Comparison of ENCODE assay signal across 9 cellular contexts in genomic region chrX:13013353-13014110, GRCh38. TPM values are rescaled to one million over a fixed set of nuclear protein-coding genes. Genes with fewer than 3 reads are reported as not detected.
A peak's percentile ranks its signal among the peaks of the same experiment; 100 is the strongest.
DNase-seq lines count a peak whose midpoint lies in the region; ATAC-seq, FAIRE-seq and TF ChIP-seq lines count a peak whose summit lies in the region.
"Had no signal": no experiment of that assay in that cellular context is flagged by ENCODE, and none has a peak within 500 bp of the region (broad histone marks: within the 10 kb centered on the region; RNA-seq: fewer than 3 reads in every experiment).

No MANE protein-coding gene starts in this region.

- no peaks in the 10 kb centered on the region for H3K79me2 ChIP-seq in K562 (ENCODE audit: control insufficient read depth, insufficient read depth, low read length)
- no peaks in the 10 kb centered on the region for H3K79me2 ChIP-seq in osteoblast (ENCODE audit: insufficient read depth, low read length)

- H3K4me1 ChIP-seq in K562 (replicated peaks in 1 of 2; ENCODE audit: control insufficient read depth in 2 of 2, insufficient read depth in 2 of 2, low read length in 2 of 2), result peaks cover 0 to 17% of the 10 kb centered on the region in 2 experiments; a peak in 3 of 5 replicates
- H3K4me1 ChIP-seq in osteoblast (ENCODE audit: insufficient read depth, low read length), result peaks cover 6% of the 10 kb centered on the region

- DNase-seq in GM18507 (ENCODE audit: extremely low spot score, insufficient read length, low read depth) (no peak), NAMALWA (ENCODE audit: low spot score) (peak; percentile 59), K562 (ENCODE audit: extremely low read depth in 1 of 4, low spot score in 3 of 4) (peak in 2 of 4 experiments; percentile 14 to 48), osteoblast (ENCODE audit: insufficient read length, low spot score, missing footprints) (peak; percentile 59), H4 (ENCODE audit: low spot score) (no peak), amniotic stem cell (lab: John Stamatoyannopoulos, UW) (no peak), NCI-H1048 (lab: John Stamatoyannopoulos, UW) (no peak)

- H4K20me1 ChIP-seq in K562 (replicated peaks; ENCODE audit: control insufficient read depth, insufficient read depth, low read length), result no peaks in the 10 kb centered on the region
- no peaks in the 10 kb centered on the region for H4K20me1 ChIP-seq in osteoblast (ENCODE audit: insufficient read depth, low read length)

- TF ChIP-seq CTCF in K562 (IDR thresholded peaks at IDR 0.05 in 2 of 3, conservative IDR thresholded peaks at IDR 0.05 in 1 of 3; ENCODE audit: insufficient read depth in 2 of 3, low read depth in 1 of 3, low read length in 3 of 3) (no peak), osteoblast (IDR thresholded peaks at IDR 0.05; ENCODE audit: extremely low read depth, low read depth, low read length) (no peak)

- H3K4me2 ChIP-seq in K562 (ENCODE audit: insufficient read depth, low read length) (peak overlapping the region; percentile 56), osteoblast (ENCODE audit: insufficient read depth, low read length) (no peak overlapping the region)

- H3K4me3 ChIP-seq in K562 (no peak overlapping the region), osteoblast (ENCODE audit: insufficient read depth, low read length) (no peak overlapping the region)
- H3K4me3 ChIP-seq: thoracic aorta had no signal

- intact Hi-C loops in K562 (cut with micrococcal nuclease), result no loop called here

- CTCF ChIA-PET in K562 (lab: Yijun Ruan, JAX; ENCODE audit: low intra/inter-chr PET ratio), result no interaction called here

- peak overlapping the region in 1 of 2 experiments; percentile 27; a peak in 1 of 4 replicates for H3K9ac ChIP-seq in K562 (ENCODE audit: insufficient read depth in 1 of 2, low read depth in 2 of 2, low read length in 2 of 2)

- no peaks in the 10 kb centered on the region for H3K9me1 ChIP-seq in K562 (ENCODE audit: control insufficient read depth, insufficient read depth, low read length)

- H3K36me3 ChIP-seq in K562 (ENCODE audit: control insufficient read depth, insufficient read depth, low read length) (no peaks in the 10 kb centered on the region), osteoblast (ENCODE audit: insufficient read depth, low read length) (no peaks in the 10 kb centered on the region)
- H3K36me3 ChIP-seq: thoracic aorta had no signal

- TF ChIP-seq RAD21 in K562 (CRISPR knock-in tag; conservative IDR thresholded peaks at IDR 0.05 in 1 of 2, IDR thresholded peaks at IDR 0.05 in 1 of 2), result no peak

- H3K9me3 ChIP-seq in K562 (replicated peaks; ENCODE audit: control insufficient read depth, insufficient read depth, low read depth, low read length) (no peaks in the 10 kb centered on the region), osteoblast (ENCODE audit: low read depth, low read length) (no peaks in the 10 kb centered on the region)
- H3K9me3 ChIP-seq: thoracic aorta had no signal

- WGBS in K562 (ENCODE audit: insufficient coverage, low coverage, missing lambda C conversion rate), result 25% methylated on average over 8 of the region's 8 CpGs

- TF ChIP-seq EP300 in K562 (IDR thresholded peaks at IDR 0.05; ENCODE audit: low read length), result no peak

- peak overlapping the region; percentile 93 for H2AFZ ChIP-seq in K562 (ENCODE audit: low read depth, low read length)
- peak overlapping the region; percentile 36 for H2AFZ ChIP-seq in osteoblast (ENCODE audit: low read length)

- in situ Hi-C loops in K562 (cut with MboI), result no loop called here

- no peak for TF ChIP-seq POLR2A in K562 (conservative IDR thresholded peaks at IDR 0.05)

- FAIRE-seq in GM18507 (lab: Jason Lieb, UNC), result peak; percentile 94
- peak; percentile 64 for FAIRE-seq in K562 (lab: Jason Lieb, UNC)

- POLR2A ChIA-PET in K562 (lab: Yijun Ruan, JAX), result interaction anchor here (0.7 to 0.8 kb wide), 2 partner anchors 12 to 39 kb away, joined by 3 to 4 read pairs; partner anchors contain the start of gene TMSB4X

- peak; percentile 83 for ATAC-seq in GM21737 (IDR thresholded peaks at IDR 0.05; ENCODE audit: unreplicated experiment)
- ATAC-seq in K562, result peak; percentile 85

- no TSS peak for BruUV-seq in K562 (replicated peaks; lab: Mats Ljungman, UMichigan)

- H3K27ac ChIP-seq in K562 (ENCODE audit: extremely low read depth, low read depth, low read length) (peak overlapping the region; percentile 61), osteoblast (ENCODE audit: low read depth, low read length) (no peak overlapping the region)
- H3K27ac ChIP-seq: thoracic aorta had no signal

- H3K27me3 ChIP-seq in K562 (ENCODE audit: control insufficient read depth in 2 of 2, insufficient read depth in 2 of 2, low read length in 2 of 2) (no peaks in the 10 kb centered on the region), osteoblast (ENCODE audit: insufficient read depth, low read length) (no peaks in the 10 kb centered on the region)

TF ChIP-seq in K562, 482 proteins besides CTCF, POLR2A, EP300 and RAD21 (continues in another document):
- TF ChIP-seq ZNF507 (tag; conservative IDR thresholded peaks at IDR 0.05), result no peak

RNA-seq across cellular contexts. Expression of gene FAM9C, which starts 30.9 kb away (rescaled TPM):
- total RNA-seq in K562 (2011; cell fraction: chromatin; rRNA removed; ENCODE audit: low replicate concordance), result not detected in 2 replicates
- not detected in 2 replicates for total RNA-seq in K562 (2011; cell fraction: nucleolus; rRNA removed)
- not detected in 2 replicates for total RNA-seq in K562 (2011; cell fraction: nucleoplasm; rRNA removed)
- total RNA-seq in K562 (2014; rRNA removed) (not detected in 2 replicates), K562 (2014; rRNA removed; fragmentation: Illumina TruSeq; extraction: Trizol) (not detected in 2 replicates), K562 (2015; rRNA removed; fragmentation: Illumina TruSeq; extraction: Trizol) (not detected in 2 replicates), K562 (2021) (not detected in 2 replicates), osteoblast (under 0.01 TPM in 1 of 2 replicates, not detected in the other)
- polyA plus RNA-seq in K562 (2011; rRNA removed) (not detected in 2 replicates), K562 (2014; fragmentation: Illumina TruSeq; extraction: Trizol) (not detected in 2 replicates), K562 (2014; fragmentation: Nextera tagmentation; extraction: Ambion mirVana) (not detected), K562 (2014; rRNA removed) (not detected in 2 replicates)
- not detected in 2 replicates for polyA plus RNA-seq in K562 (2011; cell fraction: cytosol; rRNA removed)
- polyA plus RNA-seq in K562 (2011; cell fraction: nucleus; rRNA removed), result not detected in 2 replicates
- not detected in 2 replicates for polyA plus RNA-seq in K562 (2012)
- polyA minus RNA-seq in K562 (2011; rRNA and poly(A)+ RNA removed), result not detected in 2 replicates
- polyA minus RNA-seq in K562 (2011; cell fraction: cytosol; rRNA and poly(A)+ RNA removed), result not detected in 2 replicates
- polyA minus RNA-seq in K562 (2011; cell fraction: nucleus; rRNA and poly(A)+ RNA removed), result not detected in 2 replicates
- not detected in 2 replicates for total RNA-seq in H4 (2014; rRNA removed; shearing (Covaris generic))
- total RNA-seq: thoracic aorta had no signal

RNA-seq across cellular contexts. Expression of gene TMSB4X, which starts 38.6 kb away (rescaled TPM):
- 101 and 112 TPM in 2 replicates for total RNA-seq in K562 (2011; cell fraction: chromatin; rRNA removed; ENCODE audit: low replicate concordance)
- 168 and 187 TPM in 2 replicates for total RNA-seq in K562 (2011; cell fraction: nucleolus; rRNA removed)
- 227 and 306 TPM in 2 replicates for total RNA-seq in K562 (2011; cell fraction: nucleoplasm; rRNA removed)
- total RNA-seq in K562 (2014; rRNA removed), result 1,035 and 1,094 TPM in 2 replicates
- total RNA-seq in K562 (2014; rRNA removed; fragmentation: Illumina TruSeq; extraction: Trizol), result 1,529 and 1,745 TPM in 2 replicates
- 1,145 and 1,178 TPM in 2 replicates for total RNA-seq in K562 (2015; rRNA removed; fragmentation: Illumina TruSeq; extraction: Trizol)
- total RNA-seq in K562 (2021), result 1,266 and 1,292 TPM in 2 replicates
- polyA plus RNA-seq in K562 (2011; rRNA removed), result 1,337 and 1,853 TPM in 2 replicates
- 358 and 852 TPM in 2 replicates for polyA plus RNA-seq in K562 (2011; cell fraction: cytosol; rRNA removed)
- polyA plus RNA-seq in K562 (2011; cell fraction: nucleus; rRNA removed), result 404 and 705 TPM in 2 replicates
- polyA plus RNA-seq in K562 (2012), result 2,539 and 2,674 TPM in 2 replicates
- polyA plus RNA-seq in K562 (2014; fragmentation: Illumina TruSeq; extraction: Trizol), result 1,680 and 2,424 TPM in 2 replicates
- polyA plus RNA-seq in K562 (2014; fragmentation: Nextera tagmentation; extraction: Ambion mirVana), result 1,000 to 10,000 TPM; 1,688 to 2,035 TPM
- 1,576 and 1,785 TPM in 2 replicates for polyA plus RNA-seq in K562 (2014; rRNA removed)
- 876 and 1,337 TPM in 2 replicates for polyA minus RNA-seq in K562 (2011; rRNA and poly(A)+ RNA removed)
- 265 and 346 TPM in 2 replicates for polyA minus RNA-seq in K562 (2011; cell fraction: cytosol; rRNA and poly(A)+ RNA removed)
- polyA minus RNA-seq in K562 (2011; cell fraction: nucleus; rRNA and poly(A)+ RNA removed), result 112 and 295 TPM in 2 replicates
- total RNA-seq in osteoblast, result 5,120 and 5,652 TPM in 2 replicates
- 6,124 and 7,364 TPM in 2 replicates for total RNA-seq in H4 (2014; rRNA removed; shearing (Covaris generic))

Comparison
In these comparisons a context has a peak if more than half of its experiments do, and no peak if none do; other contexts are left out.
1. DNase-seq: peak in NAMALWA (single experiment) and osteoblast (single experiment); none in GM18507 (single experiment), H4 (single experiment), amniotic stem cell (single experiment) and NCI-H1048 (single experiment).